8 cellular contexts compared by ENCODE assay signal in genomic region chr1:109466100-109466439, GRCh38. TPM values are rescaled to one million over a fixed set of nuclear protein-coding genes. Genes with fewer than 3 reads are reported as not detected.
A peak's percentile ranks its signal among the peaks of the same experiment; 100 is the strongest.
DNase-seq lines count a peak whose midpoint lies in the region; ATAC-seq, FAIRE-seq and TF ChIP-seq lines count a peak whose summit lies in the region.

No MANE protein-coding gene starts in this region.

- H3K27ac ChIP-seq in IMR-90 (ENCODE audit: insufficient read depth, low read length) (no peak overlapping the region), H1 (ENCODE audit: low read depth, low read length) (no peak overlapping the region)

- H2BK20ac ChIP-seq in IMR-90 (ENCODE audit: low read depth, low read length) (no peak overlapping the region), H1 (ENCODE audit: low read length) (no peak overlapping the region)

- no peak overlapping the region for H3K4ac ChIP-seq in IMR-90 (ENCODE audit: low read depth, low read length)
- no peak overlapping the region for H3K4ac ChIP-seq in H1 (replicated peaks; ENCODE audit: insufficient read length, low read depth, low read length)

- no peak for TF ChIP-seq EP300 in H1 (IDR thresholded peaks at IDR 0.05; ENCODE audit: borderline replicate concordance in 1 of 2, low read depth in 2 of 2, low read length in 2 of 2)

- H3K79me1 ChIP-seq in IMR-90 (ENCODE audit: low read depth in 1 of 2, low read length in 2 of 2): no peaks in the 10 kb centered on the region
- no peaks in the 10 kb centered on the region for H3K79me1 ChIP-seq in H1 (ENCODE audit: low read depth, low read length)

- H3K27me3 Mint-ChIP-seq in neural crest cell (ENCODE audit: low read depth): peaks cover 100% of the 10 kb centered on the region

- no peak overlapping the region for H2AK9ac ChIP-seq in IMR-90 (replicated peaks; ENCODE audit: low read depth, low read length, poor library complexity)

- no peak overlapping the region for H2AK5ac ChIP-seq in IMR-90 (ENCODE audit: low read depth, low read length)
- H2AK5ac ChIP-seq in H1 (ENCODE audit: low read depth, low read length): no peak overlapping the region

- no peaks in the 10 kb centered on the region for H3K9me1 ChIP-seq in IMR-90 (ENCODE audit: insufficient read depth, low read length)

- H3K4me3 ChIP-seq in BE2C (ENCODE audit: low read depth, low read length) (peak overlapping the region; percentile 39), IMR-90 (ENCODE audit: insufficient read depth, low read depth, low read length) (peak overlapping the region; percentile 57), H1 (ENCODE audit: extremely low read depth in 1 of 4, insufficient read depth in 2 of 4, low read depth in 3 of 4, low read length in 4 of 4) (peak overlapping the region; percentile 61 to 80 (median 64))

- H3K56ac ChIP-seq in IMR-90 (ENCODE audit: extremely low read depth, insufficient read depth, low read length) (no peak overlapping the region), H1 (replicated peaks; ENCODE audit: insufficient read length, low read depth, low read length) (no peak overlapping the region)

- H3K14ac ChIP-seq in IMR-90 (replicated peaks; ENCODE audit: low read depth, low read length) (no peak overlapping the region), H1 (ENCODE audit: insufficient read length) (no peak overlapping the region)

- in situ Hi-C loops in IMR-90 (cut with MboI; ENCODE audit: low sequenced_read_pairs): no loop called here

- no peak for TF ChIP-seq POLR2A in IMR-90 (IDR thresholded peaks at IDR 0.05; ENCODE audit: low read depth, low read length)
- TF ChIP-seq POLR2A in H1 (IDR thresholded peaks at IDR 0.05; ENCODE audit: control extremely low read depth in 1 of 2, low read depth in 2 of 2, low read length in 2 of 2): no peak

- H3K4me2 ChIP-seq in IMR-90 (ENCODE audit: low read depth, low read length) (peak overlapping the region; percentile 55), H1 (ENCODE audit: insufficient read depth in 1 of 2, low read depth in 2 of 2, low read length in 2 of 2) (peak overlapping the region; percentile 88 to 94)

- no peak overlapping the region for H2BK120ac ChIP-seq in IMR-90 (ENCODE audit: low read depth, low read length)
- H2BK120ac ChIP-seq in H1 (replicated peaks; ENCODE audit: low read depth, low read length): no peak overlapping the region

- H3K18ac ChIP-seq in IMR-90 (ENCODE audit: low read depth, low read length): no peak overlapping the region
- H3K18ac ChIP-seq in H1 (ENCODE audit: extremely low read depth, low read length): peak overlapping the region; percentile 56; the same call in 1 of the 2 replicates

- 0% methylated on average over 3 of the region's 21 CpGs; no CpG with 5 or more reads in 1 of the 2 experiments for WGBS in IMR-90 (ENCODE audit: extremely low coverage in 2 of 2, insufficient read length in 1 of 2), 2 experiments
- WGBS in H1 (ENCODE audit: extremely low coverage in 1 of 2, insufficient coverage in 1 of 2, insufficient read length in 1 of 2, insufficient replicate concordance in 2 of 2, low coverage in 1 of 2, low lambda C conversion rate in 2 of 2, missing lambda C conversion rate in 1 of 2), 2 experiments: 12% methylated on average over 19 of the region's 21 CpGs; no CpG with 5 or more reads in 1 of the 2 experiments

- no peak for ATAC-seq in IMR-90 (ENCODE audit: low read depth)
- ATAC-seq in sciatic nerve: no peak
- ATAC-seq in GM18858 (IDR thresholded peaks at IDR 0.05; ENCODE audit: unreplicated experiment): no peak
- ATAC-seq in GM21447 (IDR thresholded peaks at IDR 0.05; ENCODE audit: unreplicated experiment): no peak

- H3K4me1 ChIP-seq in BE2C (no peaks in the 10 kb centered on the region), IMR-90 (ENCODE audit: control insufficient read depth, insufficient read depth, low read length) (no peaks in the 10 kb centered on the region), H1 (replicated peaks in 1 of 4; ENCODE audit: control insufficient read depth in 3 of 4, insufficient read depth in 4 of 4, low read length in 3 of 4) (peaks cover 0 to 8% (median 1%) of the 10 kb centered on the region in 4 experiments; a peak in 5 of 7 replicates)

- no peak for DNase-seq in BE2C
- no peak for DNase-seq in IMR-90
- DNase-seq in H1 (ENCODE audit: low read depth in 1 of 2, low spot score in 2 of 2): no peak
- DNase-seq in neural crest cell (ENCODE audit: low read depth, low spot score): no peak
- no peak for DNase-seq in NCI-H226
- DNase-seq in sciatic nerve (ENCODE audit: low spot score): no peak

- H3K9me3 Mint-ChIP-seq in neural crest cell: no peaks in the 10 kb centered on the region

- H4K20me1 ChIP-seq in IMR-90 (ENCODE audit: insufficient read depth, low read length) (no peaks in the 10 kb centered on the region), H1 (replicated peaks in 1 of 2; ENCODE audit: control insufficient read depth in 1 of 2, insufficient read depth in 2 of 2, low read length in 2 of 2) (no peaks in the 10 kb centered on the region)

- no peaks in the 10 kb centered on the region for H3K36me3 ChIP-seq in BE2C
- no peaks in the 10 kb centered on the region for H3K36me3 ChIP-seq in IMR-90 (ENCODE audit: control insufficient read depth, insufficient read depth, low read length)
- H3K36me3 ChIP-seq in H1 (ENCODE audit: control insufficient read depth in 2 of 4, insufficient read depth in 4 of 4, low read length in 3 of 4): no peaks in the 10 kb centered on the region

- dilution Hi-C loops in IMR-90 (cut with HindIII; ENCODE audit: low sequenced_read_pairs, unreplicated experiment): no loop called here

- H2AFZ ChIP-seq in IMR-90 (replicated peaks; ENCODE audit: low read length, poor library complexity) (peak overlapping the region; percentile 88), H1 (ENCODE audit: low read length) (peak overlapping the region; percentile 65)

- H3K4me3 Mint-ChIP-seq in neural crest cell: peak overlapping the region; percentile 73

- intact Hi-C loops in IMR-90 (cut with micrococcal nuclease) (no loop called here), sciatic nerve (cut with DNase I) (no loop called here)

- TF ChIP-seq RAD21 in IMR-90 (IDR thresholded peaks at IDR 0.05; ENCODE audit: low read length): no peak
- TF ChIP-seq RAD21 in H1 (IDR thresholded peaks at IDR 0.05 in 1 of 2, conservative IDR thresholded peaks at IDR 0.05 in 1 of 2; ENCODE audit: low read depth in 2 of 2, low read length in 2 of 2): no peak

- no peak overlapping the region for H2BK12ac ChIP-seq in H1 (ENCODE audit: low read depth, low read length)

- BruUV-seq in IMR-90 (replicated peaks; lab: Mats Ljungman, UMichigan): no TSS peak

- H4K91ac ChIP-seq in IMR-90 (ENCODE audit: insufficient read depth, low read depth, low read length): no peak overlapping the region
- no peak overlapping the region for H4K91ac ChIP-seq in H1 (replicated peaks; ENCODE audit: insufficient read length, low read length)

- no peak overlapping the region; the same call in 1 of the 2 replicates for H3K23ac ChIP-seq in IMR-90 (ENCODE audit: low read depth, low read length)
- no peak overlapping the region for H3K23ac ChIP-seq in H1 (ENCODE audit: insufficient read length)

- H3K23me2 ChIP-seq in H1 (ENCODE audit: low read depth, low read length): peaks cover 8% of the 10 kb centered on the region; the same call in 1 of the 2 replicates

- H3K4me1 Mint-ChIP-seq in neural crest cell: peaks cover 8% of the 10 kb centered on the region

- no peak overlapping the region for H3K9ac ChIP-seq in IMR-90 (ENCODE audit: low read depth, low read length)
- H3K9ac ChIP-seq in H1 (replicated peaks in 1 of 4; ENCODE audit: extremely low read depth in 1 of 4, low read depth in 3 of 4, low read length in 3 of 4): no peak overlapping the region

- POLR2A ChIA-PET in IMR-90 (lab: Charles Lee; ENCODE audit: unreplicated experiment): no interaction called here
- POLR2A ChIA-PET in H1 (lab: Charles Lee; ENCODE audit: partially characterized antibody): no interaction called here

- TF ChIP-seq CTCF in BE2C (IDR thresholded peaks at IDR 0.05; ENCODE audit: low read depth, low read length) (no peak), IMR-90 (conservative IDR thresholded peaks at IDR 0.05; ENCODE audit: low read depth, low read length) (no peak), H1 (IDR thresholded peaks at IDR 0.05; ENCODE audit: control extremely low read depth in 1 of 3, insufficient read depth in 1 of 3, low read depth in 1 of 3, low read length in 3 of 3) (no peak), neural crest cell (conservative IDR thresholded peaks at IDR 0.05) (no peak)

- H3K27ac Mint-ChIP-seq in neural crest cell (ENCODE audit: unreplicated experiment): no peak overlapping the region

- H3K27me3 ChIP-seq in BE2C: peaks cover 87% of the 10 kb centered on the region
- H3K27me3 ChIP-seq in IMR-90 (ENCODE audit: control insufficient read depth, insufficient read depth, low read length): peaks cover 66% of the 10 kb centered on the region
- peaks cover 4 to 52% (median 40%) of the 10 kb centered on the region in 4 experiments for H3K27me3 ChIP-seq in H1 (replicated peaks in 1 of 4; ENCODE audit: control insufficient read depth in 3 of 4, extremely low read depth in 1 of 4, insufficient read depth in 3 of 4, low read length in 3 of 4)

- no peaks in the 10 kb centered on the region for H3K79me2 ChIP-seq in H1 (ENCODE audit: control insufficient read depth in 1 of 2, insufficient read depth in 2 of 2, low read length in 2 of 2)

- FAIRE-seq in H1 (lab: Jason Lieb, UNC): no peak

- H4K5ac ChIP-seq in IMR-90 (ENCODE audit: low read depth, low read length): no peak overlapping the region
- H4K5ac ChIP-seq in H1 (ENCODE audit: insufficient read length, low read depth, low read length): no peak overlapping the region

- peak overlapping the region in 1 of 2 experiments; percentile 21; a peak in 2 of 4 replicates for H4K8ac ChIP-seq in IMR-90 (ENCODE audit: low read depth in 2 of 2, low read length in 2 of 2)
- H4K8ac ChIP-seq in H1 (ENCODE audit: extremely low read depth, insufficient read depth, low read length): no peak overlapping the region

- H3K36me3 Mint-ChIP-seq in neural crest cell (ENCODE audit: low read depth): no peaks in the 10 kb centered on the region

- H3K9me3 ChIP-seq in BE2C (0 out of 2 replicates have a peak, but pooled peaks cover 3% of the 10 kb centered on the region), IMR-90 (ENCODE audit: control insufficient read depth, insufficient read depth, low read length) (no peaks in the 10 kb centered on the region), H1 (ENCODE audit: insufficient read depth in 2 of 2, low read depth in 1 of 2, low read length in 1 of 2) (no peaks in the 10 kb centered on the region)

- H2BK5ac ChIP-seq in IMR-90 (ENCODE audit: low read depth, low read length, poor library complexity, severe bottlenecking) (no peak overlapping the region), H1 (ENCODE audit: low read depth, low read length) (no peak overlapping the region)

- CTCF ChIA-PET in IMR-90 (lab: Yijun Ruan, JAX) (interaction anchor here (0.5 kb wide), 1 partner anchor 84 kb away, joined by 4 read pairs; no protein-coding TSS in a partner anchor), H1 (lab: Charles Lee; ENCODE audit: partially characterized antibody) (interaction anchor here (1.6 kb wide), 1 partner anchor 66 kb away, joined by 6 read pairs; no protein-coding TSS in a partner anchor)

- no peak overlapping the region for H2BK15ac ChIP-seq in IMR-90 (ENCODE audit: low read depth, low read length)
- no peak overlapping the region for H2BK15ac ChIP-seq in H1 (ENCODE audit: low read length)

RNA-seq across cellular contexts. Expression of gene SYPL2, which starts 0.3 kb away (rescaled TPM):
- polyA plus RNA-seq in BE2C (2012; ENCODE audit: insufficient read depth, insufficient read length, low read depth): not detected
- total RNA-seq in IMR-90 (2012; rRNA removed) (under 0.01 TPM in 2 replicates), neural crest cell (0.18 and 0.47 TPM in 2 replicates), sciatic nerve (4.2 TPM)
- polyA plus RNA-seq in IMR-90 (2012; rRNA removed) (0.55 and 0.65 TPM in 2 replicates), H1 (2011; rRNA removed) (1.5 and 1.6 TPM in 2 replicates)
- polyA plus RNA-seq in IMR-90 (2012; cell fraction: cytosol; rRNA removed): 0.18 and 0.23 TPM in 2 replicates
- 0.46 and 0.94 TPM in 2 replicates for polyA plus RNA-seq in IMR-90 (2012; cell fraction: nucleus; rRNA removed; ENCODE audit: low replicate concordance)
- 1.5 and 1.7 TPM in 2 replicates for total RNA-seq in H1 (2021; fragmentation: NEBNext Ultra II Directional; extraction: Animal tissue kit (Norgen Biotek cat#: 25700))
- 1.3 TPM for polyA plus RNA-seq in H1 (2011; cell fraction: cytosol; rRNA removed)
- 3.1 TPM for polyA plus RNA-seq in H1 (2011; cell fraction: nucleus; rRNA removed)
- polyA plus RNA-seq in H1 (2012, experiment 1 of 2): 1.2 to 1.7 TPM (median 1.4 TPM) in 4 replicates
- 1.2 TPM for polyA plus RNA-seq in H1 (2012, experiment 2 of 2)
- polyA plus RNA-seq in H1 (2013, experiment 1 of 2): 2.3 TPM
- 2.0 TPM for polyA plus RNA-seq in H1 (2013, experiment 2 of 2)
- 2.0 and 2.2 TPM in 2 replicates for polyA minus RNA-seq in H1 (2011; rRNA and poly(A)+ RNA removed)
- polyA minus RNA-seq in H1 (2011; cell fraction: cytosol; rRNA and poly(A)+ RNA removed): 0.66 TPM
- polyA minus RNA-seq in H1 (2011; cell fraction: nucleus; rRNA and poly(A)+ RNA removed): 1.6 TPM

RNA-seq across cellular contexts. Expression of gene ATXN7L2, which starts 17.6 kb away (rescaled TPM):
- polyA plus RNA-seq in BE2C (2012; ENCODE audit: insufficient read depth, insufficient read length, low read depth): 68.4 TPM
- total RNA-seq in IMR-90 (2012; rRNA removed) (1.3 and 1.7 TPM in 2 replicates), neural crest cell (13.2 and 15.6 TPM in 2 replicates), sciatic nerve (5.0 TPM)
- polyA plus RNA-seq in IMR-90 (2012; rRNA removed) (4.8 and 6.4 TPM in 2 replicates), H1 (2011; rRNA removed) (8.1 and 12.3 TPM in 2 replicates)
- polyA plus RNA-seq in IMR-90 (2012; cell fraction: cytosol; rRNA removed): 2.5 and 3.5 TPM in 2 replicates
- polyA plus RNA-seq in IMR-90 (2012; cell fraction: nucleus; rRNA removed; ENCODE audit: low replicate concordance): 11.5 and 22.5 TPM in 2 replicates
- total RNA-seq in H1 (2021; fragmentation: NEBNext Ultra II Directional; extraction: Animal tissue kit (Norgen Biotek cat#: 25700)): 9.3 and 9.8 TPM in 2 replicates
- 7.1 TPM for polyA plus RNA-seq in H1 (2011; cell fraction: cytosol; rRNA removed)
- 25.0 TPM for polyA plus RNA-seq in H1 (2011; cell fraction: nucleus; rRNA removed)
- 5.3 to 9.0 TPM (median 7.8 TPM) in 4 replicates for polyA plus RNA-seq in H1 (2012, experiment 1 of 2)
- polyA plus RNA-seq in H1 (2012, experiment 2 of 2): 5.1 TPM
- polyA plus RNA-seq in H1 (2013, experiment 1 of 2): 8.4 TPM
- polyA plus RNA-seq in H1 (2013, experiment 2 of 2): 7.4 TPM
- 2.4 and 3.4 TPM in 2 replicates for polyA minus RNA-seq in H1 (2011; rRNA and poly(A)+ RNA removed)
- polyA minus RNA-seq in H1 (2011; cell fraction: cytosol; rRNA and poly(A)+ RNA removed): 6.5 TPM
- polyA minus RNA-seq in H1 (2011; cell fraction: nucleus; rRNA and poly(A)+ RNA removed): 9.7 TPM

RNA-seq across cellular contexts. Expression of gene CYB561D1, which starts 27.8 kb away (rescaled TPM):
- polyA plus RNA-seq in BE2C (2012; ENCODE audit: insufficient read depth, insufficient read length, low read depth): 10.3 TPM
- total RNA-seq in IMR-90 (2012; rRNA removed): 3.6 and 5.7 TPM in 2 replicates
- 5.6 and 8.1 TPM in 2 replicates for polyA plus RNA-seq in IMR-90 (2012; rRNA removed)
- polyA plus RNA-seq in IMR-90 (2012; cell fraction: cytosol; rRNA removed): 2.6 and 4.6 TPM in 2 replicates
- 9.2 and 15.0 TPM in 2 replicates for polyA plus RNA-seq in IMR-90 (2012; cell fraction: nucleus; rRNA removed; ENCODE audit: low replicate concordance)
- 3.6 and 4.3 TPM in 2 replicates for total RNA-seq in H1 (2021; fragmentation: NEBNext Ultra II Directional; extraction: Animal tissue kit (Norgen Biotek cat#: 25700))
- polyA plus RNA-seq in H1 (2011; rRNA removed): 3.8 and 6.8 TPM in 2 replicates
- polyA plus RNA-seq in H1 (2011; cell fraction: cytosol; rRNA removed): 5.3 TPM
- polyA plus RNA-seq in H1 (2011; cell fraction: nucleus; rRNA removed): 7.1 TPM
- 3.3 to 4.1 TPM (median 4.1 TPM) in 4 replicates for polyA plus RNA-seq in H1 (2012, experiment 1 of 2)
- polyA plus RNA-seq in H1 (2012, experiment 2 of 2): 3.5 TPM
- 2.8 TPM for polyA plus RNA-seq in H1 (2013, experiment 1 of 2)
- 2.6 TPM for polyA plus RNA-seq in H1 (2013, experiment 2 of 2)
- polyA minus RNA-seq in H1 (2011; rRNA and poly(A)+ RNA removed): 5.8 and 7.1 TPM in 2 replicates
- 4.0 TPM for polyA minus RNA-seq in H1 (2011; cell fraction: cytosol; rRNA and poly(A)+ RNA removed)
- 5.7 TPM for polyA minus RNA-seq in H1 (2011; cell fraction: nucleus; rRNA and poly(A)+ RNA removed)
- 7.8 and 8.0 TPM in 2 replicates for total RNA-seq in neural crest cell
- 7.6 TPM for total RNA-seq in sciatic nerve

RNA-seq across cellular contexts. Expression of gene PSMA5, which starts 39.8 kb away (rescaled TPM):
- 152 TPM for polyA plus RNA-seq in BE2C (2012; ENCODE audit: insufficient read depth, insufficient read length, low read depth)
- total RNA-seq in IMR-90 (2012; rRNA removed): 75.5 and 83.9 TPM in 2 replicates
- 107 TPM in 2 replicates for polyA plus RNA-seq in IMR-90 (2012; rRNA removed)
- 39.5 and 60.3 TPM in 2 replicates for polyA plus RNA-seq in IMR-90 (2012; cell fraction: cytosol; rRNA removed)
- 11.0 and 46.7 TPM in 2 replicates for polyA plus RNA-seq in IMR-90 (2012; cell fraction: nucleus; rRNA removed; ENCODE audit: low replicate concordance)
- total RNA-seq in H1 (2021; fragmentation: NEBNext Ultra II Directional; extraction: Animal tissue kit (Norgen Biotek cat#: 25700)): 147 and 166 TPM in 2 replicates
- polyA plus RNA-seq in H1 (2011; rRNA removed): 73.3 and 140 TPM in 2 replicates
- polyA plus RNA-seq in H1 (2011; cell fraction: cytosol; rRNA removed): 127 TPM
- polyA plus RNA-seq in H1 (2011; cell fraction: nucleus; rRNA removed): 46.0 TPM
- polyA plus RNA-seq in H1 (2012, experiment 1 of 2): 126 to 142 TPM (median 133 TPM) in 4 replicates
- polyA plus RNA-seq in H1 (2012, experiment 2 of 2): 31.6 TPM
- polyA plus RNA-seq in H1 (2013, experiment 1 of 2): 76.2 TPM
- polyA plus RNA-seq in H1 (2013, experiment 2 of 2): 73.7 TPM
- polyA minus RNA-seq in H1 (2011; rRNA and poly(A)+ RNA removed): 84.5 and 90.3 TPM in 2 replicates
- polyA minus RNA-seq in H1 (2011; cell fraction: cytosol; rRNA and poly(A)+ RNA removed): 60.9 TPM
- polyA minus RNA-seq in H1 (2011; cell fraction: nucleus; rRNA and poly(A)+ RNA removed): 26.5 TPM
- total RNA-seq in neural crest cell: 99.8 and 109 TPM in 2 replicates
- 44.8 TPM for total RNA-seq in sciatic nerve

RNA-seq across cellular contexts. Expression of gene AMIGO1, which starts 43.5 kb away (rescaled TPM):
- 1.1 TPM for polyA plus RNA-seq in BE2C (2012; ENCODE audit: insufficient read depth, insufficient read length, low read depth)
- total RNA-seq in IMR-90 (2012; rRNA removed): 1.4 and 1.6 TPM in 2 replicates
- polyA plus RNA-seq in IMR-90 (2012; rRNA removed): 1.5 TPM in 2 replicates
- 0.81 and 1.1 TPM in 2 replicates for polyA plus RNA-seq in IMR-90 (2012; cell fraction: cytosol; rRNA removed)
- 0.55 and 0.70 TPM in 2 replicates for polyA plus RNA-seq in IMR-90 (2012; cell fraction: nucleus; rRNA removed; ENCODE audit: low replicate concordance)
- total RNA-seq in H1 (2021; fragmentation: NEBNext Ultra II Directional; extraction: Animal tissue kit (Norgen Biotek cat#: 25700)): 2.4 and 2.7 TPM in 2 replicates
- 1.5 and 2.4 TPM in 2 replicates for polyA plus RNA-seq in H1 (2011; rRNA removed)
- polyA plus RNA-seq in H1 (2011; cell fraction: cytosol; rRNA removed): 1.6 TPM
- 1.8 TPM for polyA plus RNA-seq in H1 (2011; cell fraction: nucleus; rRNA removed)
- polyA plus RNA-seq in H1 (2012, experiment 1 of 2): 1.7 to 2.4 TPM (median 2.2 TPM) in 4 replicates
- 1.6 TPM for polyA plus RNA-seq in H1 (2012, experiment 2 of 2)
- 1.8 TPM for polyA plus RNA-seq in H1 (2013, experiment 1 of 2)
- 2.0 TPM for polyA plus RNA-seq in H1 (2013, experiment 2 of 2)
- polyA minus RNA-seq in H1 (2011; rRNA and poly(A)+ RNA removed): 2.8 and 3.4 TPM in 2 replicates
- polyA minus RNA-seq in H1 (2011; cell fraction: cytosol; rRNA and poly(A)+ RNA removed): 1.5 TPM
- 2.6 TPM for polyA minus RNA-seq in H1 (2011; cell fraction: nucleus; rRNA and poly(A)+ RNA removed)
- 6.1 and 7.2 TPM in 2 replicates for total RNA-seq in neural crest cell
- 15.6 TPM for total RNA-seq in sciatic nerve
